Comparison of ENCODE assay signal across 8 cellular contexts in the genomic region with DNA sequence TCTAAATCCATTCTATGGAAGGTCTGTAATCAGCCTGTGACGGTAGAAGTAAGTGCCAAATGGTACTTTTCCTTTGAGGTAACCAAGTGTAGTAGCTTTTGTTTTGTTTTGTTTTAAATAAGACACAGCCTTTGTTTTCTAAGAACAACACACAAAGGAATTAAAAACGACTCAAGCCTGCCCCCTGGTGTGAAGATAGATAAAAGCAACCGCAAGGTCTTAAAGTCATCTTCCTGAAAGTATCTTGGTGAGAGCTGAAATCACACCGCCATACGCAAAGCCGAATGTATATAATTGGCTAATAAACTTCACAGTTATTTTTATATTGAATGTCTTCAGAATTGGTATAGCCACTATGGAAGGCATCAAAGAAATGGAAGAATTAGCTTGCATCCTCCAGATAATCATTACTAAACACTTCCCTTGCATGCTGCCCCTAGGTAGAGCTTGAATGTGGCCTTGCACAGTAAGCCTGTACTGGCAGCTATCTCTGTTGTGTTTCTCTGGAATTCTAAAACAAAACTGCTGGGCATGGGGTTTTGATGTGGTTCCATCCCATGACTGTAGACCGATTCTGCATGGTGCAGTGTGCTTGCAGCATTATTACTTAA.
DNase-seq lines count a peak whose midpoint lies in the region; ATAC-seq, FAIRE-seq and TF ChIP-seq lines count a peak whose summit lies in the region.

No MANE protein-coding gene starts in this region.

- H3K36me3 ChIP-seq in Caco-2 (ENCODE audit: control insufficient read depth, insufficient read depth, low read length), result no peaks in the 10 kb centered on the region
- no peaks in the 10 kb centered on the region for H3K36me3 ChIP-seq in HepG2 (replicated peaks in 1 of 2; ENCODE audit: control insufficient read depth in 1 of 2, insufficient read depth in 2 of 2, low read length in 2 of 2)

- no peak for TF ChIP-seq EP300 in HepG2 (IDR thresholded peaks at IDR 0.05; ENCODE audit: low read depth in 2 of 2, low read length in 2 of 2)
- TF ChIP-seq EP300 in HepG2 (CRISPR knock-in tag; IDR thresholded peaks at IDR 0.05; ENCODE audit: borderline replicate concordance), result no peak

- H3K4me1 ChIP-seq in Caco-2 (no peaks in the 10 kb centered on the region), HepG2 (ENCODE audit: insufficient read depth, low read length) (no peaks in the 10 kb centered on the region)

- FAIRE-seq in HepG2 (lab: Jason Lieb, UNC), result peak; percentile 71

- POLR2A ChIA-PET in Caco-2 (lab: Charles Lee), result interaction anchor here (0.8 kb wide), 1 partner anchor 151 kb away, joined by 5 read pairs; no protein-coding TSS in a partner anchor
- POLR2A ChIA-PET in MCF 10A (lab: Yijun Ruan, JAX), result interaction anchor here (0.8 to 3.1 kb wide), 2 partner anchors 202 to 212 kb away, joined by 3 to 22 read pairs; no protein-coding TSS in a partner anchor
- POLR2A ChIA-PET in HepG2 (lab: Yijun Ruan, JAX), result no interaction called here

- CTCF ChIA-PET in Caco-2 (lab: Charles Lee) (interaction anchor here (0.6 to 3.0 kb wide), 14 partner anchors 9 to 1912 kb away, joined by 3 to 48 read pairs (median 4); a partner anchor contains a TSS), MCF 10A (lab: Yijun Ruan, JAX) (interaction anchor here (0.5 to 12.6 kb wide), 75 partner anchors 9 to 1934 kb away, joined by 3 to 748 read pairs (median 3); no protein-coding TSS in a partner anchor), HepG2 (lab: Yijun Ruan, JAX; ENCODE audit: low intra/inter-chr PET ratio, low total read pairs) (interaction anchor here (1.0 to 7.1 kb wide), 4 partner anchors 142 to 304 kb away, joined by 3 to 97 read pairs (median 8); no protein-coding TSS in a partner anchor)

- H3K4me3 Mint-ChIP-seq in Caco-2 (ENCODE audit: unreplicated experiment) (no peak overlapping the region), MCF 10A (ENCODE audit: unreplicated experiment) (no peak overlapping the region)

- no peaks in the 10 kb centered on the region for H4K20me1 ChIP-seq in HepG2 (ENCODE audit: insufficient read depth, low read length)

- H3K9me3 Mint-ChIP-seq in Caco-2 (ENCODE audit: unreplicated experiment) (no peaks in the 10 kb centered on the region), MCF 10A (ENCODE audit: unreplicated experiment) (no peaks in the 10 kb centered on the region)

- no peak overlapping the region for H2AFZ ChIP-seq in HepG2 (ENCODE audit: low read length)

- intact Hi-C loops in Caco-2 (cut with micrococcal nuclease; ENCODE audit: unreplicated experiment), result loop anchor here (1.0 to 10.0 kb wide), 4 partner anchors 98 to 205 kb away; a partner anchor contains a TSS
- intact Hi-C loops in MCF 10A (cut with micrococcal nuclease), result loop anchor here (1.0 to 10.0 kb wide), 3 partner anchors 202 to 1935 kb away; a partner anchor contains a TSS
- intact Hi-C loops in HepG2 (cut with micrococcal nuclease; ENCODE audit: unreplicated experiment), result loop anchor here (1.0 kb wide), 3 partner anchors 142 to 202 kb away; no protein-coding TSS in a partner anchor

- DNase-seq in Caco-2 (peak; percentile 16 to 53), GM19238 (ENCODE audit: insufficient read length, low spot score) (peak; percentile 7), KBM-7 (peak; percentile 59), OCI-M1 (lab: John Stamatoyannopoulos, UW) (peak; percentile 85), MCF 10A (ENCODE audit: unreplicated experiment) (peak; percentile 82), HepG2 (ENCODE audit: low spot score) (peak; percentile 65), superior temporal gyrus (ENCODE audit: extremely low spot score) (peak; percentile 96), hepatic stellate cell (ENCODE audit: low spot score) (no peak)

- peak; percentile 64 for ATAC-seq in HepG2

- no peaks in the 10 kb centered on the region for H3K79me2 ChIP-seq in HepG2 (ENCODE audit: insufficient read depth, low read length)

- H3K4me3 ChIP-seq in Caco-2 (ENCODE audit: low read depth, low read length), result no peak overlapping the region
- no peak overlapping the region for H3K4me3 ChIP-seq in HepG2 (replicated peaks in 1 of 3; ENCODE audit: insufficient read depth in 1 of 3, low read depth in 2 of 3, low read length in 3 of 3)

- BruUV-seq in Caco-2 (replicated peaks; lab: Mats Ljungman, UMichigan), result no TSS peak
- BruUV-seq in MCF 10A (replicated peaks; lab: Mats Ljungman, UMichigan), result no TSS peak
- BruUV-seq in HepG2 (replicated peaks; lab: Mats Ljungman, UMichigan), result no TSS peak

- in situ Hi-C loops in KBM-7 (cut with MboI; ENCODE audit: low pct_unique_long_range_greater_than_20kb, low sequenced_read_pairs) (loop anchor here (25.0 kb wide), 1 partner anchor 198 kb away; no protein-coding TSS in a partner anchor), HepG2 (cut with HindIII; ENCODE audit: extremely low pct_ligation_motif_present, low pct_unique_long_range_greater_than_20kb) (loop anchor here (5.0 to 10.0 kb wide), 5 partner anchors 143 to 1935 kb away; no protein-coding TSS in a partner anchor)

- no peak for TF ChIP-seq POLR2A in HepG2 (IDR thresholded peaks at IDR 0.05; ENCODE audit: insufficient read depth in 1 of 2, low read depth in 2 of 2, low read length in 2 of 2)

- TF ChIP-seq CTCF in Caco-2 (IDR thresholded peaks at IDR 0.05; ENCODE audit: insufficient read depth in 1 of 2, low read depth in 1 of 2, low read length in 1 of 2, severe bottlenecking in 1 of 2, unreplicated experiment in 1 of 2), result peak; percentile 58
- TF ChIP-seq CTCF in MCF 10A (IDR thresholded peaks at IDR 0.05; ENCODE audit: unreplicated experiment), result peak; percentile 49
- peak; percentile 76 for TF ChIP-seq CTCF in HepG2 (CRISPR knock-in tag; IDR thresholded peaks at IDR 0.05)

- H3K27ac Mint-ChIP-seq in Caco-2 (ENCODE audit: unreplicated experiment), result no peak overlapping the region
- no peak overlapping the region for H3K27ac Mint-ChIP-seq in MCF 10A (ENCODE audit: low read depth, unreplicated experiment)

- peak; percentile 72 for TF ChIP-seq RAD21 in HepG2 (CRISPR knock-in tag; IDR thresholded peaks at IDR 0.05)

- H3K27ac ChIP-seq in HepG2 (ENCODE audit: extremely low read length, insufficient read depth, low read length), result no peak overlapping the region

- H3K36me3 Mint-ChIP-seq in Caco-2 (ENCODE audit: insufficient read depth, unreplicated experiment), result no peaks in the 10 kb centered on the region
- no peaks in the 10 kb centered on the region for H3K36me3 Mint-ChIP-seq in MCF 10A (ENCODE audit: insufficient read depth, unreplicated experiment)

- WGBS in HepG2 (ENCODE audit: low lambda C conversion rate), result 13% methylated on average over 7 of the region's 7 CpGs

- no peak overlapping the region for H3K9ac ChIP-seq in HepG2 (ENCODE audit: insufficient read depth, low read depth, low read length)

- no peak overlapping the region for H3K4me2 ChIP-seq in HepG2 (ENCODE audit: low read depth, low read length)

- H3K9me3 ChIP-seq in Caco-2 (no peaks in the 10 kb centered on the region), HepG2 (ENCODE audit: low read length) (no peaks in the 10 kb centered on the region)

- H3K27me3 Mint-ChIP-seq in Caco-2 (ENCODE audit: insufficient read depth, unreplicated experiment), result peaks cover 9% of the 10 kb centered on the region
- H3K27me3 Mint-ChIP-seq in MCF 10A (ENCODE audit: insufficient read depth, unreplicated experiment), result peaks cover 17% of the 10 kb centered on the region

- H3K4me1 Mint-ChIP-seq in Caco-2 (ENCODE audit: low read depth, unreplicated experiment), result peaks cover 8% of the 10 kb centered on the region
- no peaks in the 10 kb centered on the region for H3K4me1 Mint-ChIP-seq in MCF 10A (ENCODE audit: insufficient read depth, unreplicated experiment)

- H3K27me3 ChIP-seq in Caco-2 (replicated peaks; ENCODE audit: control insufficient read depth, insufficient read depth, low read length) (no peaks in the 10 kb centered on the region), HepG2 (ENCODE audit: control insufficient read depth in 1 of 2, insufficient read depth in 2 of 2, low read length in 2 of 2) (no peaks in the 10 kb centered on the region; a peak in 1 of 5 replicates)

TF ChIP-seq in HepG2, 621 proteins besides CTCF, POLR2A, EP300 and RAD21 (continues in another document):
- peak; percentile 74 for TF ChIP-seq STAG1 (CRISPR knock-in tag; IDR thresholded peaks at IDR 0.05)
- peak; percentile 93 for TF ChIP-seq SMC3 (IDR thresholded peaks at IDR 0.05; ENCODE audit: low read length)
- TF ChIP-seq FOSL2 (CRISPR knock-in tag; IDR thresholded peaks at IDR 0.05), result no peak
- 0 out of 2 replicates have a peak, but pooled peaks have one; percentile 32 for TF ChIP-seq BCL6 (CRISPR knock-in tag; IDR thresholded peaks at IDR 0.05)
- no peak for TF ChIP-seq SOX13 (IDR thresholded peaks at IDR 0.05)
- peak in 1 of 2 experiments; percentile 22; a peak in 1 of 4 replicates for TF ChIP-seq SOX13 (CRISPR knock-in tag; conservative IDR thresholded peaks at IDR 0.05 in 1 of 2, IDR thresholded peaks at IDR 0.05 in 1 of 2)
- TF ChIP-seq, protein P1, sequence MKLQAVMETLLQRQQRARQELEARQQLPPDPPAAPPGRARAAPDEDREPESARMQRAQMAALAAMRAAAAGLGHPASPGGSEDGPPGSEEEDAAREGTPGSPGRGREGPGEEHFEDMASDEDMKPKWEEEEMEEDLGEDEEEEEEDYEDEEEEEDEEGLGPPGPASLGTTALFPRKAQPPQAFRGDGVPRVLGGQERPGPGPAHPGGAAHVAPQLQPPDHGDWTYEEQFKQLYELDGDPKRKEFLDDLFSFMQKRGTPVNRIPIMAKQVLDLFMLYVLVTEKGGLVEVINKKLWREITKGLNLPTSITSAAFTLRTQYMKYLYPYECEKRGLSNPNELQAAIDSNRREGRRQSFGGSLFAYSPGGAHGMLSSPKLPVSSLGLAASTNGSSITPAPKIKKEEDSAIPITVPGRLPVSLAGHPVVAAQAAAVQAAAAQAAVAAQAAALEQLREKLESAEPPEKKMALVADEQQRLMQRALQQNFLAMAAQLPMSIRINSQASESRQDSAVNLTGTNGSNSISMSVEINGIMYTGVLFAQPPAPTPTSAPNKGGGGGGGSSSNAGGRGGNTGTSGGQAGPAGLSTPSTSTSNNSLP (IDR thresholded peaks at IDR 0.05; ENCODE audit: low read depth, low read length), result 0 out of 2 replicates have a peak, but pooled peaks have one; percentile 10
